Comparison of ENCODE assay signal across 18 cellular contexts in genomic region chr15:35319354-35319753, GRCh38.
"Had no signal": no experiment of that assay in that cellular context is flagged by ENCODE, and none has a peak within 500 bp of the region (broad histone marks: within the 10 kb centered on the region; RNA-seq: fewer than 3 reads in every experiment).

No MANE protein-coding gene starts in this region.

- H3K36me3 ChIP-seq: heart left ventricle, right atrium auricular region, sigmoid colon, stomach, vagina had no signal

- H3K9me3 ChIP-seq: right atrium auricular region, sigmoid colon, stomach, vagina had no signal

- H3K4me1 ChIP-seq: heart left ventricle, right atrium auricular region, stomach, vagina had no signal

- H3K27ac ChIP-seq: heart left ventricle, right atrium auricular region, sigmoid colon, skin epidermis, stomach, vagina had no signal

- H3K4me1 Mint-ChIP-seq: natural killer cell had no signal

- ATAC-seq: effector memory CD8-positive, alpha-beta T cell; heart left ventricle; natural killer cell had no signal

- H3K4me3 ChIP-seq: heart left ventricle, right atrium auricular region, sigmoid colon, skin epidermis, stomach, vagina had no signal

- H3K36me3 Mint-ChIP-seq: natural killer cell, type B pancreatic cell had no signal

- DNase-seq: effector memory CD8-positive, alpha-beta T cell; erythroblast; heart left ventricle; hippocampal formation; kidney glomerular epithelial cell; natural killer cell; sigmoid colon; stimulated activated CD4-positive, alpha-beta T cell treated with anti-CD3 and anti-CD28 coated beads, Interleukin-12 subunit alpha, Interleukin-12 subunit beta, amount 100 ng/mL, for 4 hours; stimulated activated naive CD4-positive, alpha-beta T cell; stomach; substantia nigra had no signal

- H3K27me3 ChIP-seq: heart left ventricle, right atrium auricular region, sigmoid colon, stomach, vagina had no signal

- H3K27me3 Mint-ChIP-seq: dendritic cell treated with granulocyte-macrophage colony-stimulating factor and Interleukin-4, amounts not matched to agents 40 ng/mL and 50 ng/mL, for 4 days; effector memory CD8-positive, alpha-beta T cell; type B pancreatic cell had no signal

- H3K27ac Mint-ChIP-seq: dendritic cell treated with granulocyte-macrophage colony-stimulating factor and Interleukin-4, amounts not matched to agents 40 ng/mL and 50 ng/mL, for 4 days; effector memory CD8-positive, alpha-beta T cell; mesothelial cell of epicardium; natural killer cell; type B pancreatic cell had no signal

- H3K4me3 Mint-ChIP-seq: dendritic cell treated with granulocyte-macrophage colony-stimulating factor and Interleukin-4, amounts not matched to agents 40 ng/mL and 50 ng/mL, for 4 days; effector memory CD8-positive, alpha-beta T cell; mesothelial cell of epicardium; natural killer cell; neural crest cell; type B pancreatic cell had no signal
